9 cellular contexts compared by ENCODE assay signal in genomic region chr16:56910654-56911539, GRCh38. TPM values are rescaled to one million over a fixed set of nuclear protein-coding genes. Genes with fewer than 3 reads are reported as not detected.
DNase-seq lines count a peak whose midpoint lies in the region; ATAC-seq and TF ChIP-seq lines count a peak whose summit lies in the region.
"Had no signal": no experiment of that assay in that cellular context is flagged by ENCODE, and none has a peak within 500 bp of the region (broad histone marks: within the 10 kb centered on the region; RNA-seq: fewer than 3 reads in every experiment).

No MANE protein-coding gene starts in this region.

- peaks cover 3% of the 10 kb centered on the region for H3K27me3 Mint-ChIP-seq in IgD-negative memory B cell
- H3K27me3 Mint-ChIP-seq in activated naive CD8-positive, alpha-beta T cell treated with anti-CD3 and anti-CD28 coated beads, Interleukin-2, amount 10 ng/mL, durations not matched to agents 7 days and 5 days, result peaks cover 7% of the 10 kb centered on the region

- DNase-seq in activated naive CD8-positive, alpha-beta T cell treated with anti-CD3 and anti-CD28 coated beads, Interleukin-2, amount 10 ng/mL, durations not matched to agents 7 days and 5 days, result no peak
- DNase-seq in left lobe of liver (ENCODE audit: low spot score) (no peak), KG1 (lab: John Stamatoyannopoulos, UW) (no peak), GM13976 (ENCODE audit: low spot score) (no peak), H7 (no peak)

- peaks cover 37 to 53% (median 52%) of the 10 kb centered on the region in 3 donors for H3K4me1 Mint-ChIP-seq in IgD-negative memory B cell
- H3K4me1 Mint-ChIP-seq in activated naive CD8-positive, alpha-beta T cell treated with anti-CD3 and anti-CD28 coated beads, Interleukin-2, amount 10 ng/mL, durations not matched to agents 7 days and 5 days, result peaks cover 22% of the 10 kb centered on the region

- H3K9me3 ChIP-seq in BLaER1, result no peaks in the 10 kb centered on the region

- peaks cover 0 to 3% (median 0%) of the 10 kb centered on the region in 3 donors for H3K9me3 Mint-ChIP-seq in IgD-negative memory B cell
- no peaks in the 10 kb centered on the region for H3K9me3 Mint-ChIP-seq in activated naive CD8-positive, alpha-beta T cell treated with anti-CD3 and anti-CD28 coated beads, Interleukin-2, amount 10 ng/mL, durations not matched to agents 7 days and 5 days

- ATAC-seq in activated naive CD8-positive, alpha-beta T cell treated with anti-CD3 and anti-CD28 coated beads, Interleukin-2, amount 10 ng/mL, durations not matched to agents 7 days and 5 days (ENCODE audit: low read depth), result no peak
- ATAC-seq in left lobe of liver (peak; percentile 72), HG03139 (IDR thresholded peaks at IDR 0.05; ENCODE audit: unreplicated experiment) (no peak)

- peak overlapping the region; percentile 74 for H3K4me2 ChIP-seq in BLaER1

- H3K36me3 ChIP-seq in BLaER1 (no peaks in the 10 kb centered on the region), H7 (replicated peaks; ENCODE audit: control insufficient read depth, insufficient read depth, low read length) (no peaks in the 10 kb centered on the region)

- POLR2A ChIA-PET in activated naive CD8-positive, alpha-beta T cell treated with anti-CD3 and anti-CD28 coated beads, Interleukin-2, amount 10 ng/mL, durations not matched to agents 7 days and 5 days (lab: Charles Lee), result interaction anchor here (4.8 kb wide), 1 partner anchor 21 kb away, joined by 31 read pairs; the partner anchor contains the start of gene HERPUD1

- peaks cover 34% of the 10 kb centered on the region for H3K4me1 ChIP-seq in BLaER1

- no peaks in the 10 kb centered on the region for H4K20me1 ChIP-seq in BLaER1

- H3K9ac ChIP-seq in BLaER1, result no peak overlapping the region

- no peak for TF ChIP-seq CTCF in GM13976 (IDR thresholded peaks at IDR 0.05; ENCODE audit: borderline replicate concordance, control extremely low read depth, extremely low read depth, insufficient read depth, missing control alignments)

- H3K27me3 ChIP-seq in BLaER1, result no peaks in the 10 kb centered on the region
- H3K27me3 ChIP-seq in H7 (ENCODE audit: control insufficient read depth, insufficient read depth, low read length), result no peaks in the 10 kb centered on the region

- H3K36me3 Mint-ChIP-seq in IgD-negative memory B cell, result no peaks in the 10 kb centered on the region
- peaks cover under 1% of the 10 kb centered on the region for H3K36me3 Mint-ChIP-seq in activated naive CD8-positive, alpha-beta T cell treated with anti-CD3 and anti-CD28 coated beads, Interleukin-2, amount 10 ng/mL, durations not matched to agents 7 days and 5 days

- in situ Hi-C loops in GM13976 (cut with MboI; ENCODE audit: low sequenced_read_pairs, unreplicated experiment), result no loop called here

- no peak overlapping the region for H3K27ac ChIP-seq in BLaER1

- peak overlapping the region; percentile 54 to 93 (median 71) for H3K4me3 Mint-ChIP-seq in IgD-negative memory B cell
- peak overlapping the region; percentile 8 for H3K4me3 Mint-ChIP-seq in activated naive CD8-positive, alpha-beta T cell treated with anti-CD3 and anti-CD28 coated beads, Interleukin-2, amount 10 ng/mL, durations not matched to agents 7 days and 5 days

- H3K4me3 ChIP-seq in BLaER1 (no peak overlapping the region), H7 (ENCODE audit: insufficient read depth, low read depth, low read length) (no peak overlapping the region)

- peak overlapping the region; percentile 63 to 98 (median 91) for H3K27ac Mint-ChIP-seq in IgD-negative memory B cell
- no peak overlapping the region for H3K27ac Mint-ChIP-seq in activated naive CD8-positive, alpha-beta T cell treated with anti-CD3 and anti-CD28 coated beads, Interleukin-2, amount 10 ng/mL, durations not matched to agents 7 days and 5 days

RNA-seq across cellular contexts. Expression of gene HERPUD1, which starts 21.0 kb away (rescaled TPM):
- 298 TPM for polyA plus RNA-seq in IgD-negative memory B cell
- total RNA-seq in activated naive CD8-positive, alpha-beta T cell treated with anti-CD3 and anti-CD28 coated beads, Interleukin-2, amount 10 ng/mL, durations not matched to agents 7 days and 5 days, result 100 to 1,000 TPM; 134 to 157 TPM
- total RNA-seq in left lobe of liver, result 122 TPM
- 27.1 and 30.1 TPM in 2 replicates for total RNA-seq in H7 (2014; rRNA removed; shearing (Covaris generic))

RNA-seq across cellular contexts. Expression of gene SLC12A3, which starts 45.9 kb away (rescaled TPM):
- 1.6 TPM for polyA plus RNA-seq in IgD-negative memory B cell
- total RNA-seq in activated naive CD8-positive, alpha-beta T cell treated with anti-CD3 and anti-CD28 coated beads, Interleukin-2, amount 10 ng/mL, durations not matched to agents 7 days and 5 days, result not detected
- not detected for total RNA-seq in left lobe of liver
- total RNA-seq in H7 (2014; rRNA removed; shearing (Covaris generic)), result not detected in 2 replicates
- total RNA-seq: epithelial cell of proximal tubule had no signal

RNA-seq across cellular contexts. Expression of gene CETP, which starts 50.9 kb away (rescaled TPM):
- polyA plus RNA-seq in IgD-negative memory B cell, result 0.79 TPM
- not detected for total RNA-seq in activated naive CD8-positive, alpha-beta T cell treated with anti-CD3 and anti-CD28 coated beads, Interleukin-2, amount 10 ng/mL, durations not matched to agents 7 days and 5 days
- total RNA-seq in left lobe of liver, result 3.8 TPM
- total RNA-seq in H7 (2014; rRNA removed; shearing (Covaris generic)), result not detected in 2 replicates
- total RNA-seq: epithelial cell of proximal tubule had no signal
